In genomic region chr14:54844479-54844878, GRCh38 we compare ENCODE assay signal across 26 cellular contexts.
"Had no signal": no experiment of that assay in that cellular context is flagged by ENCODE, and none has a peak within 500 bp of the region (broad histone marks: within the 10 kb centered on the region; RNA-seq: fewer than 3 reads in every experiment).

No MANE protein-coding gene starts in this region.

- DNase-seq: activated CD4-positive, alpha-beta T cell treated with anti-CD3 and anti-CD28 coated beads for 48 hours; activated CD4-positive, alpha-beta T cell treated with anti-CD3 and anti-CD28 coated beads, Interleukin-2, amount 50 U/mL, for 4 hours; activated CD8-positive, alpha-beta T cell treated with anti-CD3 and anti-CD28 coated beads, Interleukin-2, amount 10 ng/mL, durations not matched to agents 7 days and 5 days; activated gamma-delta T cell; activated T-cell treated with anti-CD3 and anti-CD28 coated beads, Interleukin-2, amount 50 U/mL, for 48 hours; aorta; body of pancreas; central memory CD4-positive, alpha-beta T cell; Karpas-422; MM.1S; NCI-H1105; NCI-H1436; NCI-H1694 treated with DMSO at 0.1 percent for 48 hours; NCI-H2029 treated with DMSO at 0.1 percent for 48 hours; NCI-H345; NCI-H510A; NCI-H526 treated with DMSO at 0.1 percent for 48 hours; NCI-H82; SHP77; SW 1271 had no signal

- FAIRE-seq: bronchial epithelial cell had no signal

- ATAC-seq: activated CD4-positive, CD25-positive, alpha-beta regulatory T cell treated with anti-CD3 and anti-CD28 coated beads, Interleukin-2, amount 50 U/mL, for 24 hours; activated CD8-positive, alpha-beta T cell treated with anti-CD3 and anti-CD28 coated beads, Interleukin-2, amount 10 ng/mL, durations not matched to agents 7 days and 5 days; activated T-helper 17 cell treated with anti-CD3 and anti-CD28 coated beads, Interleukin-2, amount 50 U/mL, for 72 hours; body of pancreas; Panc1; SK-N-SH treated with all-trans-retinoic acid at 6 μM for 48 hours had no signal

- H3K4me3 Mint-ChIP-seq: activated CD8-positive, alpha-beta T cell treated with anti-CD3 and anti-CD28 coated beads, Interleukin-2, amount 10 ng/mL, durations not matched to agents 7 days and 5 days; activated naive CD4-positive, alpha-beta T cell treated with anti-CD3 and anti-CD28 coated beads, Interleukin-2, amount 50 U/mL, for 24 hours; activated T-helper 17 cell treated with anti-CD3 and anti-CD28 coated beads, Interleukin-2, amount 50 U/mL, for 72 hours had no signal

- H3K27me3 Mint-ChIP-seq: activated naive CD4-positive, alpha-beta T cell treated with anti-CD3 and anti-CD28 coated beads, Interleukin-2, amount 50 U/mL, for 24 hours; activated T-helper 17 cell treated with anti-CD3 and anti-CD28 coated beads, Interleukin-2, amount 50 U/mL, for 72 hours had no signal

- H3K9me3 Mint-ChIP-seq: activated naive CD4-positive, alpha-beta T cell treated with anti-CD3 and anti-CD28 coated beads, Interleukin-2, amount 50 U/mL, for 24 hours; activated T-helper 17 cell treated with anti-CD3 and anti-CD28 coated beads, Interleukin-2, amount 50 U/mL, for 72 hours had no signal

- H3K4me1 Mint-ChIP-seq: activated naive CD4-positive, alpha-beta T cell treated with anti-CD3 and anti-CD28 coated beads, Interleukin-2, amount 50 U/mL, for 24 hours had no signal

- H3K27ac Mint-ChIP-seq: activated CD8-positive, alpha-beta T cell treated with anti-CD3 and anti-CD28 coated beads, Interleukin-2, amount 10 ng/mL, durations not matched to agents 7 days and 5 days; activated naive CD4-positive, alpha-beta T cell treated with anti-CD3 and anti-CD28 coated beads, Interleukin-2, amount 50 U/mL, for 24 hours; activated T-helper 17 cell treated with anti-CD3 and anti-CD28 coated beads, Interleukin-2, amount 50 U/mL, for 72 hours had no signal
